ENCODE assay signal across 27 cellular contexts in the genomic region with DNA sequence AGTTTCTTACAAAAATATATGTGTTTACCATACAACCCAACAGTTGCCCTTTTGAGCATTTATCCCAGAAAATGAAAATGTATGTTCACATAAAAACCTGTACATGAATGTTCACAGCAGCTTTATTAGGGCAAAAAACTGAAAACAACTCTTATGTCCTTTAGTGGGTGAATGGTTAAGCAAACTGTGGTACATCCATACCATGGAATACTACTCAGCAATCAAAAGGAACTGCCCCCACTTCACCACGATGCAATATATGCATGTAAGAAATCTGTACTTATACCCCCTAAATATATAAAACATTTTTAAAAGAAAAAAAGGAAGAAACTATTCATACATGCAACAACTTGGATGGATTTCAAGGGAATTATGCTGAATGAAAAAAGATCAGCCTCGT. TPM values are rescaled to one million over a fixed set of nuclear protein-coding genes. Genes with fewer than 3 reads are reported as not detected.
DNase-seq lines count a peak whose midpoint lies in the region; ATAC-seq, FAIRE-seq and TF ChIP-seq lines count a peak whose summit lies in the region.
"Had no signal": no experiment of that assay in that cellular context is flagged by ENCODE, and none has a peak within 500 bp of the region (broad histone marks: within the 10 kb centered on the region; RNA-seq: fewer than 3 reads in every experiment).

No MANE protein-coding gene starts in this region.

- TF ChIP-seq CTCF in SK-N-SH (IDR thresholded peaks at IDR 0.05) (no peak), K562 (IDR thresholded peaks at IDR 0.05 in 2 of 3, conservative IDR thresholded peaks at IDR 0.05 in 1 of 3; ENCODE audit: insufficient read depth in 2 of 3, low read depth in 1 of 3, low read length in 3 of 3) (no peak), mesothelial cell of epicardium (IDR thresholded peaks at IDR 0.05; ENCODE audit: unreplicated experiment) (no peak)

- POLR2A ChIA-PET in SK-N-SH (lab: Yijun Ruan, JAX): no interaction called here
- POLR2A ChIA-PET in K562 (lab: Yijun Ruan, JAX): no interaction called here
- POLR2A ChIA-PET in activated CD4-positive, alpha-beta T cell treated with anti-CD3 and anti-CD28 coated beads, Interleukin-2, amount 10 ng/mL, durations not matched to agents 7 days and 5 days (lab: Charles Lee): no interaction called here

- 0 out of 4 replicates have a peak overlapping the region, but pooled peaks of 1 of the 2 experiments have one; percentile 34 for H3K27ac ChIP-seq in SK-N-SH (ENCODE audit: low read depth in 2 of 2, low read length in 1 of 2)
- H3K27ac ChIP-seq in K562 (ENCODE audit: extremely low read depth, low read depth, low read length): no peak overlapping the region
- H3K27ac ChIP-seq: HL-60, SJSA1 had no signal

- no peaks in the 10 kb centered on the region for H3K9me2 ChIP-seq in SK-N-SH

- no peak overlapping the region for H3K9ac ChIP-seq in SK-N-SH
- no peak overlapping the region for H3K9ac ChIP-seq in K562 (ENCODE audit: insufficient read depth in 1 of 2, low read depth in 2 of 2, low read length in 2 of 2)

- H3K4me1 ChIP-seq in SK-N-SH (ENCODE audit: control insufficient read depth in 1 of 2, insufficient read depth in 2 of 2, low read depth in 1 of 2, low read length in 1 of 2): peaks cover 0 to under 1% of the 10 kb centered on the region in 2 experiments; a peak in 2 of 4 replicates
- no peaks in the 10 kb centered on the region for H3K4me1 ChIP-seq in K562 (replicated peaks in 1 of 2; ENCODE audit: control insufficient read depth in 2 of 2, insufficient read depth in 2 of 2, low read length in 2 of 2)
- H3K4me1 ChIP-seq: Caco-2, SJSA1 had no signal

- no peak for DNase-seq in SK-N-SH
- no peak for DNase-seq in K562 (ENCODE audit: extremely low read depth in 1 of 4, low spot score in 3 of 4)
- DNase-seq in mesothelial cell of epicardium (ENCODE audit: low spot score in 2 of 2, unreplicated experiment in 2 of 2): no peak
- DNase-seq in activated CD4-positive, alpha-beta T cell treated with anti-CD3 and anti-CD28 coated beads, Interleukin-2, amount 10 ng/mL, durations not matched to agents 7 days and 5 days: no peak
- no peak for DNase-seq in NCI-H510A treated with DMSO at 0.1 percent for 48 hours (lab: John Stamatoyannopoulos, UW)
- DNase-seq in globus pallidus (ENCODE audit: low spot score): no peak
- DNase-seq: 8988T; Caco-2; CD4-positive, alpha-beta memory T cell; DMS 273 treated with DMSO at 0.1 percent for 48 hours; DND-41; GOT3; HCEC 1CT; KG1; NCI-H1105 treated with DMSO at 0.1 percent for 48 hours; NCI-H2029 treated with DMSO at 0.1 percent for 48 hours; NCI-H345; NCI-H524 treated with DMSO at 0.1 percent for 48 hours; NCI-H82 had no signal

- no peak for FAIRE-seq in K562 (lab: Jason Lieb, UNC)
- FAIRE-seq: GM12891, RCC 7860 had no signal

- H2AFZ ChIP-seq in SK-N-SH (ENCODE audit: low read depth) (no peak overlapping the region), K562 (ENCODE audit: low read depth, low read length) (no peak overlapping the region)

- H3K9me3 Mint-ChIP-seq in mesothelial cell of epicardium: peaks cover 6% of the 10 kb centered on the region
- no peaks in the 10 kb centered on the region for H3K9me3 Mint-ChIP-seq in activated CD4-positive, alpha-beta T cell treated with anti-CD3 and anti-CD28 coated beads, Interleukin-2, amount 10 ng/mL, durations not matched to agents 7 days and 5 days
- H3K9me3 Mint-ChIP-seq: CD4-positive, alpha-beta memory T cell had no signal

- no peak overlapping the region for H3K4me2 ChIP-seq in SK-N-SH
- no peak overlapping the region for H3K4me2 ChIP-seq in K562 (ENCODE audit: insufficient read depth, low read length)

- peak overlapping the region; percentile 62 for H3K27ac Mint-ChIP-seq in mesothelial cell of epicardium
- no peak overlapping the region for H3K27ac Mint-ChIP-seq in activated CD4-positive, alpha-beta T cell treated with anti-CD3 and anti-CD28 coated beads, Interleukin-2, amount 10 ng/mL, durations not matched to agents 7 days and 5 days

- H3K79me2 ChIP-seq in SK-N-SH (ENCODE audit: insufficient read depth) (peaks cover 35% of the 10 kb centered on the region), K562 (ENCODE audit: control insufficient read depth, insufficient read depth, low read length) (peaks cover 2% of the 10 kb centered on the region; the same call in 1 of the 3 replicates)

- WGBS in SK-N-SH (ENCODE audit: low lambda C conversion rate): 90% methylated on average over 2 of the region's 2 CpGs
- WGBS in K562 (ENCODE audit: insufficient coverage, low coverage, missing lambda C conversion rate): 100% methylated on average over 2 of the region's 2 CpGs

- H3K4me1 Mint-ChIP-seq in mesothelial cell of epicardium: peaks cover 16% of the 10 kb centered on the region
- H3K4me1 Mint-ChIP-seq in activated CD4-positive, alpha-beta T cell treated with anti-CD3 and anti-CD28 coated beads, Interleukin-2, amount 10 ng/mL, durations not matched to agents 7 days and 5 days: peaks cover 20% of the 10 kb centered on the region

- intact Hi-C loops in K562 (cut with micrococcal nuclease): loop anchor here (2.0 kb wide), 1 partner anchor 169 kb away; no protein-coding TSS in a partner anchor

- H3K4me3 ChIP-seq in SK-N-SH (ENCODE audit: low read depth in 2 of 2, low read length in 1 of 2): no peak overlapping the region
- H3K4me3 ChIP-seq in K562: no peak overlapping the region
- H3K4me3 ChIP-seq: BLaER1 treated with 17β-estradiol and CSF1 and Interleukin-3, amounts not matched to agents 10 nM and 100 nM; SJSA1 had no signal

- peaks cover 34% of the 10 kb centered on the region for H3K36me3 Mint-ChIP-seq in mesothelial cell of epicardium
- peaks cover 29% of the 10 kb centered on the region for H3K36me3 Mint-ChIP-seq in activated CD4-positive, alpha-beta T cell treated with anti-CD3 and anti-CD28 coated beads, Interleukin-2, amount 10 ng/mL, durations not matched to agents 7 days and 5 days (ENCODE audit: low read depth)

- peaks cover 2% of the 10 kb centered on the region; the same call in 1 of the 2 replicates for H4K20me1 ChIP-seq in SK-N-SH (ENCODE audit: insufficient read depth)
- no peaks in the 10 kb centered on the region for H4K20me1 ChIP-seq in K562 (replicated peaks; ENCODE audit: control insufficient read depth, insufficient read depth, low read length)

- no peaks in the 10 kb centered on the region for H3K9me3 ChIP-seq in SK-N-SH
- H3K9me3 ChIP-seq in K562 (replicated peaks; ENCODE audit: control insufficient read depth, insufficient read depth, low read depth, low read length): no peaks in the 10 kb centered on the region
- H3K9me3 ChIP-seq: Caco-2, SJSA1 had no signal

- H3F3A ChIP-seq in SK-N-SH (replicated peaks; ENCODE audit: insufficient read depth): peaks cover 30% of the 10 kb centered on the region

- CTCF ChIA-PET in SK-N-SH (lab: Yijun Ruan, JAX): interaction anchor here (0.9 to 11.9 kb wide), 5 partner anchors 11 to 172 kb away, joined by 3 to 92 read pairs (median 5); no protein-coding TSS in a partner anchor
- CTCF ChIA-PET in K562 (lab: Yijun Ruan, JAX; ENCODE audit: low intra/inter-chr PET ratio): interaction anchor here (1.1 to 2.8 kb wide), 3 partner anchors 162 to 173 kb away, joined by 4 to 40 read pairs (median 9); no protein-coding TSS in a partner anchor
- CTCF ChIA-PET in activated CD4-positive, alpha-beta T cell treated with anti-CD3 and anti-CD28 coated beads, Interleukin-2, amount 10 ng/mL, durations not matched to agents 7 days and 5 days (lab: Charles Lee): interaction anchor here (2.1 kb wide), 1 partner anchor 20 kb away, joined by 4 read pairs; no protein-coding TSS in a partner anchor

- ATAC-seq in SK-N-SH treated with all-trans-retinoic acid at 6 μM for 48 hours (no peak), K562 (no peak), GM21576 (IDR thresholded peaks at IDR 0.05; ENCODE audit: unreplicated experiment) (no peak)
- ATAC-seq: Right ventricle myocardium inferior had no signal

- H3K36me3 ChIP-seq in SK-N-SH (replicated peaks in 1 of 2; ENCODE audit: control insufficient read depth in 1 of 2, insufficient read depth in 2 of 2, low read length in 1 of 2) (peaks cover 30 to 46% of the 10 kb centered on the region in 2 experiments), K562 (ENCODE audit: control insufficient read depth, insufficient read depth, low read length) (peaks cover 36% of the 10 kb centered on the region)

- no peak for TF ChIP-seq EP300 in SK-N-SH (IDR thresholded peaks at IDR 0.05; ENCODE audit: borderline replicate concordance in 1 of 2, low read depth in 1 of 2, low read length in 1 of 2)
- no peak for TF ChIP-seq EP300 in K562 (IDR thresholded peaks at IDR 0.05; ENCODE audit: low read length)

- no peaks in the 10 kb centered on the region for H3K27me3 Mint-ChIP-seq in mesothelial cell of epicardium (ENCODE audit: low read depth)
- H3K27me3 Mint-ChIP-seq in activated CD4-positive, alpha-beta T cell treated with anti-CD3 and anti-CD28 coated beads, Interleukin-2, amount 10 ng/mL, durations not matched to agents 7 days and 5 days: no peaks in the 10 kb centered on the region
- H3K27me3 Mint-ChIP-seq: CD4-positive, alpha-beta memory T cell had no signal

- H3K27me3 ChIP-seq in SK-N-SH (ENCODE audit: insufficient read depth) (no peaks in the 10 kb centered on the region), K562 (ENCODE audit: control insufficient read depth in 2 of 2, insufficient read depth in 2 of 2, low read length in 2 of 2) (no peaks in the 10 kb centered on the region)
- H3K27me3 ChIP-seq: BLaER1 treated with 17β-estradiol and CSF1 and Interleukin-3, amounts not matched to agents 10 nM and 100 nM; SJSA1 had no signal

- in situ Hi-C loops in K562 (cut with MboI): loop anchor here (5.0 to 25.0 kb wide), 2 partner anchors 169 to 529 kb away; a partner anchor contains a TSS

- TF ChIP-seq RAD21 in SK-N-SH (IDR thresholded peaks at IDR 0.05; ENCODE audit: low read length) (no peak), K562 (CRISPR knock-in tag; conservative IDR thresholded peaks at IDR 0.05 in 1 of 2, IDR thresholded peaks at IDR 0.05 in 1 of 2) (no peak)

- TF ChIP-seq POLR2A in K562 (conservative IDR thresholded peaks at IDR 0.05): no peak

- BruUV-seq in K562 (replicated peaks; lab: Mats Ljungman, UMichigan): no TSS peak

- no peak overlapping the region for H3K4me3 Mint-ChIP-seq in mesothelial cell of epicardium
- no peak overlapping the region for H3K4me3 Mint-ChIP-seq in activated CD4-positive, alpha-beta T cell treated with anti-CD3 and anti-CD28 coated beads, Interleukin-2, amount 10 ng/mL, durations not matched to agents 7 days and 5 days
- H3K4me3 Mint-ChIP-seq: CD4-positive, alpha-beta memory T cell had no signal

- no peaks in the 10 kb centered on the region for H3K9me1 ChIP-seq in K562 (ENCODE audit: control insufficient read depth, insufficient read depth, low read length)

RNA-seq across cellular contexts. Expression of a gene that starts 6.7 kb away (rescaled TPM):
- polyA plus RNA-seq in SK-N-SH (2012; rRNA removed) (48.1 and 53.3 TPM in 2 replicates), K562 (2011; rRNA removed) (32.8 and 39.6 TPM in 2 replicates), K562 (2014; fragmentation: Illumina TruSeq; extraction: Trizol) (16.3 and 19.8 TPM in 2 replicates), K562 (2014; fragmentation: Nextera tagmentation; extraction: Ambion mirVana) (1 to 10 TPM; 2.8 to 5.5 TPM), K562 (2014; rRNA removed) (19.9 and 29.1 TPM in 2 replicates)
- polyA plus RNA-seq in SK-N-SH (2012; cell fraction: cytosol; rRNA removed): 50.2 and 51.3 TPM in 2 replicates
- polyA plus RNA-seq in SK-N-SH (2012; cell fraction: nucleus; rRNA removed): 111 and 119 TPM in 2 replicates
- total RNA-seq in K562 (2011; cell fraction: chromatin; rRNA removed; ENCODE audit: low replicate concordance): 35.9 and 58.1 TPM in 2 replicates
- total RNA-seq in K562 (2011; cell fraction: nucleolus; rRNA removed): 28.6 and 29.0 TPM in 2 replicates
- total RNA-seq in K562 (2011; cell fraction: nucleoplasm; rRNA removed): 30.7 and 32.6 TPM in 2 replicates
- total RNA-seq in K562 (2014; rRNA removed) (25.3 and 29.3 TPM in 2 replicates), K562 (2014; rRNA removed; fragmentation: Illumina TruSeq; extraction: Trizol) (11.8 and 14.3 TPM in 2 replicates), K562 (2015; rRNA removed; fragmentation: Illumina TruSeq; extraction: Trizol) (10.0 and 10.8 TPM in 2 replicates), K562 (2021) (24.0 and 34.4 TPM in 2 replicates), mesothelial cell of epicardium (116 to 133 TPM (median 121 TPM) in 3 replicates)
- polyA plus RNA-seq in K562 (2011; cell fraction: cytosol; rRNA removed): 15.8 and 25.2 TPM in 2 replicates
- polyA plus RNA-seq in K562 (2011; cell fraction: nucleus; rRNA removed): 51.4 and 57.6 TPM in 2 replicates
- 25.0 and 31.8 TPM in 2 replicates for polyA plus RNA-seq in K562 (2012)
- 32.3 and 32.9 TPM in 2 replicates for polyA minus RNA-seq in K562 (2011; rRNA and poly(A)+ RNA removed)
- 11.6 and 13.7 TPM in 2 replicates for polyA minus RNA-seq in K562 (2011; cell fraction: cytosol; rRNA and poly(A)+ RNA removed)
- 29.9 and 36.3 TPM in 2 replicates for polyA minus RNA-seq in K562 (2011; cell fraction: nucleus; rRNA and poly(A)+ RNA removed)
- total RNA-seq in activated CD4-positive, alpha-beta T cell treated with anti-CD3 and anti-CD28 coated beads, Interleukin-2, amount 10 ng/mL, durations not matched to agents 7 days and 5 days: 10 to 100 TPM; 74.9 to 81.6 TPM

RNA-seq across cellular contexts. Expression of a gene that starts 42.8 kb away (rescaled TPM):
- polyA plus RNA-seq in SK-N-SH (2012; rRNA removed): 168 and 287 TPM in 2 replicates
- polyA plus RNA-seq in SK-N-SH (2012; cell fraction: cytosol; rRNA removed): 220 and 236 TPM in 2 replicates
- 84.3 and 162 TPM in 2 replicates for polyA plus RNA-seq in SK-N-SH (2012; cell fraction: nucleus; rRNA removed)
- 104 and 130 TPM in 2 replicates for total RNA-seq in K562 (2011; cell fraction: chromatin; rRNA removed; ENCODE audit: low replicate concordance)
- total RNA-seq in K562 (2011; cell fraction: nucleolus; rRNA removed): 186 and 192 TPM in 2 replicates
- total RNA-seq in K562 (2011; cell fraction: nucleoplasm; rRNA removed): 198 and 249 TPM in 2 replicates
- total RNA-seq in K562 (2014; rRNA removed): 46.9 and 62.2 TPM in 2 replicates
- 87.9 and 95.0 TPM in 2 replicates for total RNA-seq in K562 (2014; rRNA removed; fragmentation: Illumina TruSeq; extraction: Trizol)
- total RNA-seq in K562 (2015; rRNA removed; fragmentation: Illumina TruSeq; extraction: Trizol): 101 and 105 TPM in 2 replicates
- total RNA-seq in K562 (2021): 124 and 126 TPM in 2 replicates
- polyA plus RNA-seq in K562 (2011; rRNA removed): 169 and 170 TPM in 2 replicates
- 135 and 158 TPM in 2 replicates for polyA plus RNA-seq in K562 (2011; cell fraction: cytosol; rRNA removed)
- 48.7 and 51.6 TPM in 2 replicates for polyA plus RNA-seq in K562 (2011; cell fraction: nucleus; rRNA removed)
- polyA plus RNA-seq in K562 (2012): 81.0 and 147 TPM in 2 replicates
- 154 and 185 TPM in 2 replicates for polyA plus RNA-seq in K562 (2014; fragmentation: Illumina TruSeq; extraction: Trizol)
- polyA plus RNA-seq in K562 (2014; fragmentation: Nextera tagmentation; extraction: Ambion mirVana): 100 to 1,000 TPM; 206 to 233 TPM
- 84.7 and 134 TPM in 2 replicates for polyA plus RNA-seq in K562 (2014; rRNA removed)
- polyA minus RNA-seq in K562 (2011; rRNA and poly(A)+ RNA removed): 234 and 258 TPM in 2 replicates
- polyA minus RNA-seq in K562 (2011; cell fraction: cytosol; rRNA and poly(A)+ RNA removed): 112 and 142 TPM in 2 replicates
- polyA minus RNA-seq in K562 (2011; cell fraction: nucleus; rRNA and poly(A)+ RNA removed): 30.7 and 39.5 TPM in 2 replicates
- total RNA-seq in mesothelial cell of epicardium: 237 to 242 TPM (median 241 TPM) in 3 replicates
- 100 to 1,000 TPM; 175 to 213 TPM for total RNA-seq in activated CD4-positive, alpha-beta T cell treated with anti-CD3 and anti-CD28 coated beads, Interleukin-2, amount 10 ng/mL, durations not matched to agents 7 days and 5 days
